ENCODE assay signal across 42 cellular contexts in genomic region chr10:23186178-23186577, GRCh38. TPM values are rescaled to one million over a fixed set of nuclear protein-coding genes. Genes with fewer than 3 reads are reported as not detected.
"Had no signal": no experiment of that assay in that cellular context is flagged by ENCODE, and none has a peak within 500 bp of the region (broad histone marks: within the 10 kb centered on the region; RNA-seq: fewer than 3 reads in every experiment).

No MANE protein-coding gene starts in this region.

- H3K36me3 Mint-ChIP-seq: activated CD8-positive, alpha-beta memory T cell treated with anti-CD3 and anti-CD28 coated beads, Interleukin-2, amount 10 ng/mL, durations not matched to agents 7 days and 5 days; activated naive CD4-positive, alpha-beta T cell treated with anti-CD3 and anti-CD28 coated beads, Interleukin-2, amount 50 U/mL, for 72 hours; activated naive CD8-positive, alpha-beta T cell treated with anti-CD3 and anti-CD28 coated beads for 36 hours; brain; WTC11 had no signal

- H3K27ac ChIP-seq: adrenal gland, cardiac muscle cell, WERI-Rb-1 had no signal

- H3K4me1 ChIP-seq: adrenal gland had no signal

- H3K4me1 Mint-ChIP-seq: activated CD4-positive, alpha-beta memory T cell treated with anti-CD3 and anti-CD28 coated beads, Interleukin-2, amount 10 ng/mL, durations not matched to agents 7 days and 5 days; activated CD4-positive, alpha-beta T cell treated with anti-CD3 and anti-CD28 coated beads, Interleukin-2, amount 10 ng/mL, durations not matched to agents 7 days and 5 days; activated CD8-positive, alpha-beta memory T cell treated with anti-CD3 and anti-CD28 coated beads, Interleukin-2, amount 10 ng/mL, durations not matched to agents 7 days and 5 days; activated T-helper 17 cell treated with anti-CD3 and anti-CD28 coated beads, Interleukin-2, amount 50 U/mL, for 72 hours; central memory CD8-positive, alpha-beta T cell had no signal

- H3K9me3 ChIP-seq: adrenal gland had no signal

- H3K27ac Mint-ChIP-seq: activated CD4-positive, alpha-beta memory T cell treated with anti-CD3 and anti-CD28 coated beads, Interleukin-2, amount 10 ng/mL, durations not matched to agents 7 days and 5 days; activated CD4-positive, alpha-beta T cell treated with anti-CD3 and anti-CD28 coated beads for 36 hours; activated CD4-positive, alpha-beta T cell treated with anti-CD3 and anti-CD28 coated beads, Interleukin-2, amount 10 ng/mL, durations not matched to agents 7 days and 5 days; activated CD8-positive, alpha-beta memory T cell treated with anti-CD3 and anti-CD28 coated beads, Interleukin-2, amount 10 ng/mL, durations not matched to agents 7 days and 5 days; activated CD8-positive, alpha-beta T cell treated with anti-CD3 and anti-CD28 coated beads, Interleukin-2, amount 10 ng/mL, durations not matched to agents 7 days and 5 days; activated naive CD4-positive, alpha-beta T cell treated with anti-CD3 and anti-CD28 coated beads for 36 hours; activated naive CD4-positive, alpha-beta T cell treated with anti-CD3 and anti-CD28 coated beads, Interleukin-2, amount 50 U/mL, for 72 hours; activated naive CD8-positive, alpha-beta T cell treated with anti-CD3 and anti-CD28 coated beads for 36 hours; activated T-cell treated with anti-CD3 and anti-CD28 coated beads, Interleukin-2, amount 50 U/mL, for 24 hours; activated T-helper 1 cell treated with anti-CD3 and anti-CD28 coated beads, Interleukin-12 subunit alpha, Interleukin-12 subunit beta, Interleukin-2, Interleukin-4 antibody, amounts not matched to agents 30 ng/mL and 10 ng/mL and 1 ng/mL, durations not matched to agents 14 hours and 24 hours and 36 hours; activated T-helper 17 cell treated with anti-CD3 and anti-CD28 coated beads, Interleukin-2, amount 50 U/mL, for 72 hours; brain; T-helper 1 cell treated with Interleukin-12 subunit alpha and Interleukin-12 subunit beta and Interleukin-4 antibody, amounts not matched to agents 30 μg/mL and 1 μg/mL, for 36 hours; T-helper 2 cell treated with Interferon-gamma antibody and Interleukin-4, amounts not matched to agents 5 μg/mL and 100 μg/mL, for 36 hours; WTC11 had no signal

- FAIRE-seq: astrocyte, bronchial epithelial cell, TTC549 had no signal

- DNase-seq: activated CD4-positive, alpha-beta memory T cell treated with anti-CD3 and anti-CD28 coated beads, Interleukin-2, amount 10 ng/mL, durations not matched to agents 7 days and 5 days; activated CD4-positive, alpha-beta T cell treated with anti-CD3 and anti-CD28 coated beads for 1 hour; activated CD4-positive, alpha-beta T cell treated with anti-CD3 and anti-CD28 coated beads for 36 hours; activated CD4-positive, alpha-beta T cell treated with anti-CD3 and anti-CD28 coated beads for 48 hours; activated CD4-positive, alpha-beta T cell treated with anti-CD3 and anti-CD28 coated beads, Interleukin-2, amount 10 ng/mL, durations not matched to agents 7 days and 5 days; activated CD4-positive, alpha-beta T cell treated with anti-CD3 and anti-CD28 coated beads, Interleukin-2, amount 50 U/mL, for 48 hours; activated CD4-positive, CD25-positive, alpha-beta regulatory T cell; activated CD8-positive, alpha-beta memory T cell treated with anti-CD3 and anti-CD28 coated beads for 24 hours; activated CD8-positive, alpha-beta memory T cell treated with anti-CD3 and anti-CD28 coated beads, Interleukin-2, amount 10 ng/mL, durations not matched to agents 7 days and 5 days; activated CD8-positive, alpha-beta memory T cell treated with anti-CD3 and anti-CD28 coated beads, Interleukin-2, amount 50 U/mL, for 48 hours; activated CD8-positive, alpha-beta T cell treated with anti-CD3 and anti-CD28 coated beads, Interleukin-2, amount 10 ng/mL, durations not matched to agents 7 days and 5 days; activated effector memory CD4-positive, alpha-beta T cell treated with anti-CD3 and anti-CD28 coated beads, Interleukin-2, amount 50 U/mL, for 16 hours; activated gamma-delta T cell treated with Interleukin-2 at 50 U/mL for 16 hours; activated naive CD4-positive, alpha-beta T cell; activated naive CD4-positive, alpha-beta T cell treated with anti-CD3 and anti-CD28 coated beads for 36 hours; activated naive CD4-positive, alpha-beta T cell treated with anti-CD3 and anti-CD28 coated beads, Interleukin-2, amount 50 U/mL, for 16 hours; activated naive CD8-positive, alpha-beta T cell treated with anti-CD3 and anti-CD28 coated beads for 36 hours; activated T-cell treated with anti-CD3 and anti-CD28 coated beads, Interleukin-2, amount 50 U/mL, for 24 hours; activated T-cell treated with anti-CD3 and anti-CD28 coated beads, Interleukin-2, amount 50 U/mL, for 48 hours; adrenal gland; amniotic stem cell; aorta; caudate nucleus; cerebellar nuclear complex; T-helper 1 cell; T-helper 2 cell; T-helper 9 cell; WERI-Rb-1 had no signal

- H3K9me3 Mint-ChIP-seq: activated CD4-positive, alpha-beta memory T cell treated with anti-CD3 and anti-CD28 coated beads, Interleukin-2, amount 10 ng/mL, durations not matched to agents 7 days and 5 days; activated CD4-positive, alpha-beta T cell treated with anti-CD3 and anti-CD28 coated beads, Interleukin-2, amount 10 ng/mL, durations not matched to agents 7 days and 5 days; activated naive CD4-positive, alpha-beta T cell treated with anti-CD3 and anti-CD28 coated beads for 36 hours; activated naive CD4-positive, alpha-beta T cell treated with anti-CD3 and anti-CD28 coated beads, Interleukin-2, amount 50 U/mL, for 72 hours; activated naive CD8-positive, alpha-beta T cell treated with anti-CD3 and anti-CD28 coated beads for 36 hours; activated T-cell treated with anti-CD3 and anti-CD28 coated beads, Interleukin-2, amount 50 U/mL, for 24 hours; activated T-helper 1 cell treated with anti-CD3 and anti-CD28 coated beads, Interleukin-12 subunit alpha, Interleukin-12 subunit beta, Interleukin-2, Interleukin-4 antibody, amounts not matched to agents 30 ng/mL and 10 ng/mL and 1 ng/mL, durations not matched to agents 14 hours and 24 hours and 36 hours; activated T-helper 17 cell treated with anti-CD3 and anti-CD28 coated beads, Interleukin-2, amount 50 U/mL, for 72 hours; central memory CD8-positive, alpha-beta T cell; T-helper 1 cell treated with Interleukin-12 subunit alpha and Interleukin-12 subunit beta and Interleukin-4 antibody, amounts not matched to agents 30 μg/mL and 1 μg/mL, for 36 hours; T-helper 2 cell treated with Interferon-gamma antibody and Interleukin-4, amounts not matched to agents 5 μg/mL and 100 μg/mL, for 36 hours; WTC11 had no signal

- H3K4me3 ChIP-seq: adrenal gland, cardiac muscle cell had no signal

- ATAC-seq: activated CD4-positive, alpha-beta T cell treated with anti-CD3 and anti-CD28 coated beads for 36 hours; activated CD4-positive, CD25-positive, alpha-beta regulatory T cell treated with anti-CD3 and anti-CD28 coated beads, Interleukin-2, amount 50 U/mL, for 24 hours; activated CD8-positive, alpha-beta memory T cell treated with anti-CD3 and anti-CD28 coated beads, Interleukin-2, amount 10 ng/mL, durations not matched to agents 7 days and 5 days; activated CD8-positive, alpha-beta T cell treated with anti-CD3 and anti-CD28 coated beads, Interleukin-2, amount 10 ng/mL, durations not matched to agents 7 days and 5 days; activated naive CD4-positive, alpha-beta T cell treated with anti-CD3 and anti-CD28 coated beads, Interleukin-2, amount 50 U/mL, for 72 hours; activated T-helper 17 cell treated with anti-CD3 and anti-CD28 coated beads, Interleukin-2, amount 50 U/mL, for 72 hours had no signal

- H3K36me3 ChIP-seq: adrenal gland, cardiac muscle cell, WERI-Rb-1 had no signal

- H3K4me3 Mint-ChIP-seq: activated CD4-positive, alpha-beta memory T cell treated with anti-CD3 and anti-CD28 coated beads, Interleukin-2, amount 10 ng/mL, durations not matched to agents 7 days and 5 days; activated CD4-positive, alpha-beta T cell treated with anti-CD3 and anti-CD28 coated beads for 36 hours; activated CD4-positive, alpha-beta T cell treated with anti-CD3 and anti-CD28 coated beads, Interleukin-2, amount 10 ng/mL, durations not matched to agents 7 days and 5 days; activated CD8-positive, alpha-beta memory T cell treated with anti-CD3 and anti-CD28 coated beads, Interleukin-2, amount 10 ng/mL, durations not matched to agents 7 days and 5 days; activated CD8-positive, alpha-beta T cell treated with anti-CD3 and anti-CD28 coated beads, Interleukin-2, amount 10 ng/mL, durations not matched to agents 7 days and 5 days; activated naive CD4-positive, alpha-beta T cell treated with anti-CD3 and anti-CD28 coated beads for 36 hours; activated naive CD8-positive, alpha-beta T cell treated with anti-CD3 and anti-CD28 coated beads for 36 hours; activated T-cell treated with anti-CD3 and anti-CD28 coated beads, Interleukin-2, amount 50 U/mL, for 24 hours; activated T-helper 1 cell treated with anti-CD3 and anti-CD28 coated beads, Interleukin-12 subunit alpha, Interleukin-12 subunit beta, Interleukin-2, Interleukin-4 antibody, amounts not matched to agents 30 ng/mL and 10 ng/mL and 1 ng/mL, durations not matched to agents 14 hours and 24 hours and 36 hours; activated T-helper 17 cell treated with anti-CD3 and anti-CD28 coated beads, Interleukin-2, amount 50 U/mL, for 72 hours; brain; central memory CD8-positive, alpha-beta T cell; T-helper 1 cell treated with Interleukin-12 subunit alpha and Interleukin-12 subunit beta and Interleukin-4 antibody, amounts not matched to agents 30 μg/mL and 1 μg/mL, for 36 hours; T-helper 2 cell treated with Interferon-gamma antibody and Interleukin-4, amounts not matched to agents 5 μg/mL and 100 μg/mL, for 36 hours; WTC11 had no signal

RNA-seq across cellular contexts. Expression of gene PTF1A, which starts 5.9 kb away (rescaled TPM):
- total RNA-seq: activated CD4-positive, alpha-beta memory T cell treated with anti-CD3 and anti-CD28 coated beads, Interleukin-2, amount 10 ng/mL, durations not matched to agents 7 days and 5 days; activated CD4-positive, alpha-beta T cell treated with anti-CD3 and anti-CD28 coated beads for 36 hours; activated CD4-positive, alpha-beta T cell treated with anti-CD3 and anti-CD28 coated beads, Interleukin-2, amount 10 ng/mL, durations not matched to agents 7 days and 5 days; activated CD8-positive, alpha-beta memory T cell treated with anti-CD3 and anti-CD28 coated beads, Interleukin-2, amount 10 ng/mL, durations not matched to agents 7 days and 5 days; activated CD8-positive, alpha-beta T cell treated with anti-CD3 and anti-CD28 coated beads, Interleukin-2, amount 10 ng/mL, durations not matched to agents 7 days and 5 days; activated naive CD4-positive, alpha-beta T cell treated with anti-CD3 and anti-CD28 coated beads for 36 hours; activated naive CD4-positive, alpha-beta T cell treated with anti-CD3 and anti-CD28 coated beads, Interleukin-2, amount 50 U/mL, for 72 hours; activated naive CD8-positive, alpha-beta T cell treated with anti-CD3 and anti-CD28 coated beads for 36 hours; activated T-helper 1 cell treated with anti-CD3 and anti-CD28 coated beads, Interleukin-12 subunit alpha, Interleukin-12 subunit beta, Interleukin-2, Interleukin-4 antibody, amounts not matched to agents 30 ng/mL and 10 ng/mL and 1 ng/mL, durations not matched to agents 14 hours and 24 hours and 36 hours; activated T-helper 17 cell treated with anti-CD3 and anti-CD28 coated beads, Interleukin-2, amount 50 U/mL, for 72 hours; adrenal gland; aorta; astrocyte; bronchial epithelial cell; cardiac muscle cell; chondrocyte; WTC11 had no signal
- polyA plus RNA-seq: adrenal gland, aorta, cardiac muscle cell had no signal
